In genomic region chr5:73494716-73495115, GRCh38 we compare ENCODE assay signal across 14 cellular contexts. TPM values are rescaled to one million over a fixed set of nuclear protein-coding genes. Genes with fewer than 3 reads are reported as not detected.
A peak's percentile ranks its signal among the peaks of the same experiment; 100 is the strongest.
DNase-seq lines count a peak whose midpoint lies in the region; ATAC-seq and TF ChIP-seq lines count a peak whose summit lies in the region.
"Had no signal": no experiment of that assay in that cellular context is flagged by ENCODE, and none has a peak within 500 bp of the region (broad histone marks: within the 10 kb centered on the region; RNA-seq: fewer than 3 reads in every experiment).

No MANE protein-coding gene starts in this region.

- DNase-seq in adipocyte (ENCODE audit: low read depth) = peak; percentile 12
- peak; percentile 1 for DNase-seq in fibroblast of pulmonary artery (ENCODE audit: low read depth)
- DNase-seq in osteoblast (ENCODE audit: insufficient read length, low spot score, missing footprints) = no peak
- no peak for DNase-seq in T-helper 17 cell
- no peak for DNase-seq in SK-N-DZ (ENCODE audit: low spot score)
- no peak for DNase-seq in mucosa of descending colon
- DNase-seq: BE2C; CD4-positive, alpha-beta memory T cell; DMS79; GM23248 had no signal

- peaks cover 4% of the 10 kb centered on the region for H3K36me3 Mint-ChIP-seq in T-helper 17 cell (ENCODE audit: low read depth)

- peaks cover 35% of the 10 kb centered on the region for H3K27me3 Mint-ChIP-seq in T-helper 17 cell

- H3K4me3 ChIP-seq in ACC112 (ENCODE audit: low read depth, low read length) = no peak overlapping the region
- H3K4me3 ChIP-seq in adipocyte (ENCODE audit: low read length) = no peak overlapping the region
- H3K4me3 ChIP-seq in fibroblast of pulmonary artery (replicated peaks; ENCODE audit: low read depth, low read length) = no peak overlapping the region
- H3K4me3 ChIP-seq in osteoblast (ENCODE audit: insufficient read depth, low read length) = no peak overlapping the region
- H3K4me3 ChIP-seq in mucosa of descending colon = no peak overlapping the region
- H3K4me3 ChIP-seq: GM12878, GM23248 had no signal

- H3K79me2 ChIP-seq in ACC112 (ENCODE audit: control insufficient read depth, insufficient read depth, low read length, unreplicated experiment) = peaks cover 17% of the 10 kb centered on the region
- H3K79me2 ChIP-seq in osteoblast (ENCODE audit: insufficient read depth, low read length) = peaks cover 18% of the 10 kb centered on the region

- H3K9ac ChIP-seq in adipocyte (ENCODE audit: low read length) = no peak overlapping the region
- H3K9ac ChIP-seq: GM23248 had no signal

- no peak for ATAC-seq in T-helper 17 cell
- ATAC-seq in mucosa of descending colon = no peak
- ATAC-seq: GM12878, HCT116 had no signal

- H3K4me2 ChIP-seq in osteoblast (ENCODE audit: insufficient read depth, low read length) = peak overlapping the region; percentile 4

- no peak overlapping the region for H3K4me3 Mint-ChIP-seq in T-helper 17 cell
- H3K4me3 Mint-ChIP-seq: CD4-positive, alpha-beta memory T cell had no signal

- H3K4me1 ChIP-seq in ACC112 (ENCODE audit: control insufficient read depth, insufficient read depth, low read length, unreplicated experiment) = peaks cover 13% of the 10 kb centered on the region
- peaks cover 12% of the 10 kb centered on the region for H3K4me1 ChIP-seq in adipocyte (ENCODE audit: control insufficient read depth, insufficient read depth, low read length)
- H3K4me1 ChIP-seq in osteoblast (ENCODE audit: insufficient read depth, low read length) = peaks cover 21% of the 10 kb centered on the region
- peaks cover 23% of the 10 kb centered on the region for H3K4me1 ChIP-seq in mucosa of descending colon (ENCODE audit: low read depth)
- H3K4me1 ChIP-seq: BE2C had no signal

- peaks cover 12% of the 10 kb centered on the region for H3K4me1 Mint-ChIP-seq in T-helper 17 cell

- no peaks in the 10 kb centered on the region for H3K27me3 ChIP-seq in ACC112 (ENCODE audit: insufficient read depth, low read length)
- H3K27me3 ChIP-seq in adipocyte (replicated peaks; ENCODE audit: control insufficient read depth, insufficient read depth, low read length) = no peaks in the 10 kb centered on the region
- H3K27me3 ChIP-seq in osteoblast (ENCODE audit: insufficient read depth, low read length) = no peaks in the 10 kb centered on the region

- peak overlapping the region; percentile 11 for H2AFZ ChIP-seq in ACC112 (ENCODE audit: low read length, unreplicated experiment)
- H2AFZ ChIP-seq in osteoblast (ENCODE audit: low read length) = peak overlapping the region; percentile 14
- H2AFZ ChIP-seq: GM23248 had no signal

- no peaks in the 10 kb centered on the region for H3K9me3 ChIP-seq in adipocyte (ENCODE audit: control insufficient read depth, low read length)
- H3K9me3 ChIP-seq in osteoblast (ENCODE audit: low read depth, low read length) = no peaks in the 10 kb centered on the region
- H3K9me3 ChIP-seq in T-helper 17 cell (ENCODE audit: control insufficient read depth, low read length, poor library complexity, severe bottlenecking) = no peaks in the 10 kb centered on the region
- H3K9me3 ChIP-seq in mucosa of descending colon = no peaks in the 10 kb centered on the region
- H3K9me3 ChIP-seq: BE2C had no signal

- intact Hi-C loops in mucosa of descending colon (cut with DNase I, micrococcal nuclease) = no loop called here

- no peak overlapping the region for H3K27ac ChIP-seq in ACC112 (ENCODE audit: low read depth, low read length)
- H3K27ac ChIP-seq in osteoblast (ENCODE audit: low read depth, low read length) = no peak overlapping the region
- H3K27ac ChIP-seq: C4-2B, GM23248 had no signal

- no peak overlapping the region for H3K27ac Mint-ChIP-seq in T-helper 17 cell
- H3K27ac Mint-ChIP-seq: CD4-positive, alpha-beta memory T cell had no signal

- peaks cover 9% of the 10 kb centered on the region for H4K20me1 ChIP-seq in osteoblast (ENCODE audit: insufficient read depth, low read length)

- TF ChIP-seq CTCF in fibroblast of pulmonary artery (IDR thresholded peaks at IDR 0.05; ENCODE audit: low read length, missing control alignments) = no peak
- no peak for TF ChIP-seq CTCF in osteoblast (IDR thresholded peaks at IDR 0.05; ENCODE audit: extremely low read depth, low read depth, low read length)
- TF ChIP-seq CTCF in mucosa of descending colon (IDR thresholded peaks at IDR 0.05) = no peak

- H3K36me3 ChIP-seq in ACC112 (ENCODE audit: insufficient read depth, low read length) (peaks cover 5% of the 10 kb centered on the region; the same call in 1 of the 2 replicates), adipocyte (ENCODE audit: control insufficient read depth, insufficient read depth, low read length, severe bottlenecking) (no peaks in the 10 kb centered on the region), osteoblast (ENCODE audit: insufficient read depth, low read length) (peaks cover 1% of the 10 kb centered on the region), mucosa of descending colon (ENCODE audit: low read depth) (no peaks in the 10 kb centered on the region)

RNA-seq across cellular contexts. Expression of gene BTF3, which starts 3.5 kb away (rescaled TPM):
- total RNA-seq in osteoblast (207 and 218 TPM in 2 replicates), T-helper 17 cell (100 to 1,000 TPM; 600 to 744 TPM), mucosa of descending colon (100 to 1,000 TPM; 460 to 520 (median 486) TPM)
- polyA plus RNA-seq in SK-N-DZ (2014; cell fraction: cytosol; rRNA removed) = 764 and 864 TPM in 2 replicates
- 413 and 580 TPM in 2 replicates for polyA plus RNA-seq in SK-N-DZ (2014; cell fraction: nucleus; rRNA removed)

RNA-seq across cellular contexts. Expression of gene FOXD1, which starts 46.1 kb away (rescaled TPM):
- 12.7 and 17.0 TPM in 2 replicates for total RNA-seq in osteoblast
- not detected for total RNA-seq in T-helper 17 cell
- polyA plus RNA-seq in SK-N-DZ (2014; cell fraction: cytosol; rRNA removed) = 0.93 and 1.1 TPM in 2 replicates
- polyA plus RNA-seq in SK-N-DZ (2014; cell fraction: nucleus; rRNA removed) = 0.24 and 1.2 TPM in 2 replicates
- under 1 TPM in 1 of 3 donors, not detected in 2; 0.16 TPM for total RNA-seq in mucosa of descending colon
- total RNA-seq: CD4-positive, alpha-beta memory T cell; GM12878 had no signal
- polyA plus RNA-seq: GM12878 had no signal

Comparison
In these comparisons a context has a peak if more than half of its experiments do, and no peak if none do; other contexts are left out.
1. DNase-seq: peak in adipocyte (single experiment) and fibroblast of pulmonary artery (single experiment); none in osteoblast (single experiment), T-helper 17 cell (0 of 3), SK-N-DZ (single experiment) and mucosa of descending colon (0 of 3).
2. RNA of gene FOXD1, which starts 46.1 kb away (total RNA-seq): 12.7 to 17.0 TPM in osteoblast; 0.16 TPM in mucosa of descending colon and not detected in T-helper 17 cell; every median in the first group is over 10 times any median in the second.